Comparison of ENCODE assay signal across 1 cellular context in the genomic region with DNA sequence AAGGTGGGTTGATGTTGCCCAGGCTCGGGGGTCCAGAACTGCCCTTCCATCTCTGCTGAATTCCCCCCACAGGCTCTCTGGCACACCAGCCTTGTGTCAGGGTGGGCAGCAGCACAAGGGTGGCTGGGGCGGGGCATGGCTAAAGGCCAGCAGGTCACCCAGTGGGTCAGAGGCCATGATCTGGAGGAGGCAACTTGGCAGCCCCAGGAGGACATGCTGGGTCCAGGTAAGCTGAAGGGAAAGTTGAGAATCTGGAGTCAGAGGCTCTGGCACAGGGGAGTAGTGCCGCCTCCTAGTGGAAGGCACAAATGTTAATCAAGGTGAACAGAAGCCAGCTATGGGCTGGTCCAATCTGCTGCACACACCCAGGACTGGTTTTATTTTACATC.
TF ChIP-seq lines count a peak whose summit lies in the region.

No MANE protein-coding gene starts in this region.

TF ChIP-seq in HepG2, 621 proteins besides CTCF, POLR2A, EP300 and RAD21 (continued from another document):
- TF ChIP-seq, protein P1, sequence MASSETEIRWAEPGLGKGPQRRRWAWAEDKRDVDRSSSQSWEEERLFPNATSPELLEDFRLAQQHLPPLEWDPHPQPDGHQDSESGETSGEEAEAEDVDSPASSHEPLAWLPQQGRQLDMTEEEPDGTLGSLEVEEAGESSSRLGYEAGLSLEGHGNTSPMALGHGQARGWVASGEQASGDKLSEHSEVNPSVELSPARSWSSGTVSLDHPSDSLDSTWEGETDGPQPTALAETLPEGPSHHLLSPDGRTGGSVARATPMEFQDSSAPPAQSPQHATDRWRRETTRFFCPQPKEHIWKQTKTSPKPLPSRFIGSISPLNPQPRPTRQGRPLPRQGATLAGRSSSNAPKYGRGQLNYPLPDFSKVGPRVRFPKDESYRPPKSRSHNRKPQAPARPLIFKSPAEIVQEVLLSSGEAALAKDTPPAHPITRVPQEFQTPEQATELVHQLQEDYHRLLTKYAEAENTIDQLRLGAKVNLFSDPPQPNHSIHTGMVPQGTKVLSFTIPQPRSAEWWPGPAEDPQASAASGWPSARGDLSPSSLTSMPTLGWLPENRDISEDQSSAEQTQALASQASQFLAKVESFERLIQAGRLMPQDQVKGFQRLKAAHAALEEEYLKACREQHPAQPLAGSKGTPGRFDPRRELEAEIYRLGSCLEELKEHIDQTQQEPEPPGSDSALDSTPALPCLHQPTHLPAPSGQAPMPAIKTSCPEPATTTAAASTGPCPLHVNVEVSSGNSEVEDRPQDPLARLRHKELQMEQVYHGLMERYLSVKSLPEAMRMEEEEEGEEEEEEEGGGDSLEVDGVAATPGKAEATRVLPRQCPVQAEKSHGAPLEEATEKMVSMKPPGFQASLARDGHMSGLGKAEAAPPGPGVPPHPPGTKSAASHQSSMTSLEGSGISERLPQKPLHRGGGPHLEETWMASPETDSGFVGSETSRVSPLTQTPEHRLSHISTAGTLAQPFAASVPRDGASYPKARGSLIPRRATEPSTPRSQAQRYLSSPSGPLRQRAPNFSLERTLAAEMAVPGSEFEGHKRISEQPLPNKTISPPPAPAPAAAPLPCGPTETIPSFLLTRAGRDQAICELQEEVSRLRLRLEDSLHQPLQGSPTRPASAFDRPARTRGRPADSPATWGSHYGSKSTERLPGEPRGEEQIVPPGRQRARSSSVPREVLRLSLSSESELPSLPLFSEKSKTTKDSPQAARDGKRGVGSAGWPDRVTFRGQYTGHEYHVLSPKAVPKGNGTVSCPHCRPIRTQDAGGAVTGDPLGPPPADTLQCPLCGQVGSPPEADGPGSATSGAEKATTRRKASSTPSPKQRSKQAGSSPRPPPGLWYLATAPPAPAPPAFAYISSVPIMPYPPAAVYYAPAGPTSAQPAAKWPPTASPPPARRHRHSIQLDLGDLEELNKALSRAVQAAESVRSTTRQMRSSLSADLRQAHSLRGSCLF (CRISPR knock-in tag; IDR thresholded peaks at IDR 0.05; ENCODE audit: borderline replicate concordance), result no peak
